8 cellular contexts compared by ENCODE assay signal in the genomic region with DNA sequence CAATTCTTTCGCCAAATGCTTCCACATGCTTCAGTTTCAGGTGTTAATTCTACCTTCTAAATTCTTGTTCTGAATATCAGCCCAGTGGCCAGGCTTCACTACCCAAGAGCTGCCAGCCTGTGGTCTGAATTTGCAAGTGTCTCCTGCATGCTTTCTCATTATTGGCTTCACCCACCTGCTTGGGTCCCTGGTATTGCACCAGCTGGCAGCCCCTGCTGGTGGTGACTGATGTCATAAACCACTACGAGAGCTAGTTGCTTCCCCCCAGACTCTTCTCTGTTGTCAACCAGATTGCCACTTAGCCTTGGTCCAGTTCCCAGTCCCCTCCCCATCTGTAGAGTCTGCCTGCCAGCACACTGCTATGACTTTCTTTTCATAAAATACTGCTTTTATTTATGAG.
DNase-seq lines count a peak whose midpoint lies in the region; ATAC-seq and TF ChIP-seq lines count a peak whose summit lies in the region.

No MANE protein-coding gene starts in this region.

- H3K27me3 ChIP-seq in spleen (replicated peaks in 1 of 7) (no peaks in the 10 kb centered on the region), suprapubic skin (no peaks in the 10 kb centered on the region)

- ATAC-seq in HG02970 (IDR thresholded peaks at IDR 0.05; ENCODE audit: low FRiP score, unreplicated experiment) = peak; percentile 51

- TF ChIP-seq POLR2A in spleen (IDR thresholded peaks at IDR 0.05) (no peak), suprapubic skin (IDR thresholded peaks at IDR 0.05) (no peak)

- intact Hi-C loops in spleen (cut with DNase I; ENCODE audit: low total_unique reads) = no loop called here

- no peak for TF ChIP-seq CTCF in spleen (IDR thresholded peaks at IDR 0.05 in 8 of 11, conservative IDR thresholded peaks at IDR 0.05 in 3 of 11)
- no peak for TF ChIP-seq CTCF in suprapubic skin (IDR thresholded peaks at IDR 0.05)

- no peaks in the 10 kb centered on the region for H3K36me3 ChIP-seq in spleen
- no peaks in the 10 kb centered on the region for H3K36me3 ChIP-seq in suprapubic skin

- 36 to 52% (median 45%) methylated on average over 2 of the region's 2 CpGs for WGBS in spleen, 5 donors
- 61% methylated on average over 2 of the region's 2 CpGs for WGBS in suprapubic skin

- TF ChIP-seq EP300 in suprapubic skin (IDR thresholded peaks at IDR 0.05) = no peak

- H3K4me3 ChIP-seq in spleen (no peak overlapping the region), suprapubic skin (no peak overlapping the region)

- H3K4me1 ChIP-seq in spleen = peaks cover 0 to 7% (median 0%) of the 10 kb centered on the region in 6 donors
- no peaks in the 10 kb centered on the region for H3K4me1 ChIP-seq in suprapubic skin

- H3K27ac ChIP-seq in spleen (no peak overlapping the region), suprapubic skin (no peak overlapping the region)

- H3K9me3 ChIP-seq in spleen = peaks cover 0 to 23% (median 15%) of the 10 kb centered on the region in 8 donors
- no peaks in the 10 kb centered on the region for H3K9me3 ChIP-seq in suprapubic skin

- DNase-seq in NCI-H1436 (lab: John Stamatoyannopoulos, UW) (peak; percentile 6), NCI-H1436 treated with DMSO at 0.1 percent for 48 hours (lab: John Stamatoyannopoulos, UW) (no peak), NCI-H2081 treated with DMSO at 0.1 percent for 48 hours (lab: John Stamatoyannopoulos, UW) (peak; percentile 48), spleen (peak; percentile 77), NCI-H2196 treated with DMSO at 0.1 percent for 48 hours (lab: John Stamatoyannopoulos, UW; ENCODE audit: unreplicated experiment) (no peak), T-helper 9 cell (no peak), suprapubic skin (ENCODE audit: low spot score in 2 of 2) (no peak)

Comparison
In these comparisons a context has a peak if more than half of its experiments do, and no peak if none do; other contexts are left out.
1. DNase-seq: peak in NCI-H1436 (single experiment), NCI-H2081 treated with DMSO at 0.1 percent for 48 hours (single experiment) and spleen (single experiment); none in NCI-H1436 treated with DMSO at 0.1 percent for 48 hours (single experiment), NCI-H2196 treated with DMSO at 0.1 percent for 48 hours (single experiment), T-helper 9 cell (single experiment) and suprapubic skin (0 of 2).